29 cellular contexts compared by ENCODE assay signal in the genomic region with DNA sequence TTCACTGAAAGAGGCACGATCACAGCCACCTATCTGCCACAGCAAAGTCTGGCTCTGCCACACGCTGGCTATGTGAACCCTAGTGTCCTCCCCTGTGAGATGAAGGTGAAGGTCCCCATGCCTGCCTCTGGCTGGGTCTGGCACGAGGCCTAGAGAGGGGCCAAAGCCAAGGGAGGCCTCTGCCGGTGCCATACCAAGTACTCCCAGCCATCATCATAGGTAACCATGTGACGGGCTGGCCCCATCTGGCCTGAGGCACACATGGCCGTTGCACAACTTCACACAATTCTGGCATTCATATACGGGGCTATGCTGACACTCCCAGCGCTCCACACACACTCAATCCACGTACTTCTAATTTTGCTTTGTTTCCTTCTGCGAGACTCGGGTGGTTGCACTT. TPM values are rescaled to one million over a fixed set of nuclear protein-coding genes. Genes with fewer than 3 reads are reported as not detected.
DNase-seq lines count a peak whose midpoint lies in the region; ATAC-seq and TF ChIP-seq lines count a peak whose summit lies in the region.
"Had no signal": no experiment of that assay in that cellular context is flagged by ENCODE, and none has a peak within 500 bp of the region (broad histone marks: within the 10 kb centered on the region; RNA-seq: fewer than 3 reads in every experiment).

No MANE protein-coding gene starts in this region.

- H3K36me3 Mint-ChIP-seq in activated T-cell treated with anti-CD3 and anti-CD28 coated beads, Interleukin-2, amount 50 U/mL, for 24 hours (ENCODE audit: low read depth) = peaks cover 98% of the 10 kb centered on the region

- H3K4me3 Mint-ChIP-seq in activated T-cell treated with anti-CD3 and anti-CD28 coated beads, Interleukin-2, amount 50 U/mL, for 24 hours = no peak overlapping the region
- H3K4me3 Mint-ChIP-seq: activated naive CD8-positive, alpha-beta T cell; CD14-positive monocyte; mesothelial cell of epicardium; T-helper 2 cell treated with Interferon-gamma antibody and Interleukin-4, amounts not matched to agents 5 μg/mL and 100 μg/mL, for 36 hours had no signal

- H3K4me1 Mint-ChIP-seq in activated T-cell treated with anti-CD3 and anti-CD28 coated beads, Interleukin-2, amount 50 U/mL, for 24 hours (ENCODE audit: low read depth) = peaks cover 34% of the 10 kb centered on the region
- H3K4me1 Mint-ChIP-seq: CD14-positive monocyte, mesothelial cell of epicardium had no signal

- peaks cover 97% of the 10 kb centered on the region for H3K36me3 ChIP-seq in left ventricle myocardium inferior
- H3K36me3 ChIP-seq in sigmoid colon = peaks cover 54 to 100% (median 66%) of the 10 kb centered on the region in 4 donors

- H3K27ac ChIP-seq in left ventricle myocardium inferior (replicated peaks) = peak overlapping the region; percentile 47
- no peak overlapping the region for H3K27ac ChIP-seq in sigmoid colon
- H3K27ac ChIP-seq: cardiac muscle cell, colonic mucosa, prostate gland, testis had no signal

- H3K27ac Mint-ChIP-seq in activated T-cell treated with anti-CD3 and anti-CD28 coated beads, Interleukin-2, amount 50 U/mL, for 24 hours = peak overlapping the region; percentile 37
- H3K27ac Mint-ChIP-seq: activated naive CD8-positive, alpha-beta T cell; CD14-positive monocyte; mesothelial cell of epicardium; T-helper 2 cell treated with Interferon-gamma antibody and Interleukin-4, amounts not matched to agents 5 μg/mL and 100 μg/mL, for 36 hours had no signal

- no peak for DNase-seq in activated T-cell treated with anti-CD3 and anti-CD28 coated beads, Interleukin-2, amount 50 U/mL, for 24 hours
- no peak for DNase-seq in activated T-cell treated with anti-CD3 and anti-CD28 coated beads, Interleukin-2, amount 50 U/mL, for 1 hour
- DNase-seq in SK-MEL-5 (ENCODE audit: low read depth, low spot score) (peak; percentile 86), left ventricle myocardium inferior (peak; percentile 64), sigmoid colon (peak; percentile 61), NCI-H2081 (lab: John Stamatoyannopoulos, UW) (no peak), LoVo (ENCODE audit: low spot score) (no peak)
- DNase-seq: anterior cingulate cortex; colonic mucosa; DMS79 treated with DMSO at 0.1 percent for 48 hours; effector memory CD4-positive, alpha-beta T cell; erythroblast; GDM1; Kasumi-1; MV-4-11; NCI-H1436; NCI-H226; NCI-H526 treated with DMSO at 0.1 percent for 48 hours; PC-3; SHP77; stimulated activated naive CD8-positive, alpha-beta T cell treated with anti-CD3 and anti-CD28 coated beads, Interleukin-15, Interleukin-2, amounts not matched to agents 100 U/mL and 50 U/mL, for 24 hours; testis had no signal

- H3K9me3 ChIP-seq in left ventricle myocardium inferior (replicated peaks) (no peaks in the 10 kb centered on the region), sigmoid colon (no peaks in the 10 kb centered on the region)
- H3K9me3 ChIP-seq: colonic mucosa, prostate gland, testis had no signal

- ATAC-seq in GM18519 (IDR thresholded peaks at IDR 0.05; ENCODE audit: low FRiP score, unreplicated experiment) = no peak
- ATAC-seq: PC-3; stimulated activated naive CD8-positive, alpha-beta T cell treated with anti-CD3 and anti-CD28 coated beads, Interleukin-15, Interleukin-2, amounts not matched to agents 100 U/mL and 50 U/mL, for 24 hours had no signal

- H3K4me1 ChIP-seq in left ventricle myocardium inferior (peaks cover 17% of the 10 kb centered on the region), sigmoid colon (no peaks in the 10 kb centered on the region)
- H3K4me1 ChIP-seq: colonic mucosa, prostate gland had no signal

- intact Hi-C loops in left ventricle myocardium inferior (cut with micrococcal nuclease) = no loop called here
- intact Hi-C loops in sigmoid colon (cut with DNase I) = no loop called here

- H3K27me3 ChIP-seq in left ventricle myocardium inferior (ENCODE audit: low read depth) (no peaks in the 10 kb centered on the region), sigmoid colon (no peaks in the 10 kb centered on the region)
- H3K27me3 ChIP-seq: cardiac muscle cell, colonic mucosa, testis had no signal

- TF ChIP-seq CTCF in left ventricle myocardium inferior (IDR thresholded peaks at IDR 0.05; ENCODE audit: borderline replicate concordance) (no peak), sigmoid colon (IDR thresholded peaks at IDR 0.05) (no peak)

- H3K9me3 Mint-ChIP-seq in activated T-cell treated with anti-CD3 and anti-CD28 coated beads, Interleukin-2, amount 50 U/mL, for 24 hours = no peaks in the 10 kb centered on the region
- H3K9me3 Mint-ChIP-seq: mesothelial cell of epicardium; T-helper 2 cell treated with Interferon-gamma antibody and Interleukin-4, amounts not matched to agents 5 μg/mL and 100 μg/mL, for 36 hours had no signal

- H3K27me3 Mint-ChIP-seq in activated T-cell treated with anti-CD3 and anti-CD28 coated beads, Interleukin-2, amount 50 U/mL, for 24 hours = no peaks in the 10 kb centered on the region
- H3K27me3 Mint-ChIP-seq: activated naive CD8-positive, alpha-beta T cell had no signal

- WGBS in sigmoid colon, 2 donors = 89 to 90% methylated on average over 11 of the region's 11 CpGs

- no peak for TF ChIP-seq POLR2A in sigmoid colon (IDR thresholded peaks at IDR 0.05)

- no peak for TF ChIP-seq EP300 in sigmoid colon (IDR thresholded peaks at IDR 0.05)

- in situ Hi-C loops in SK-MEL-5 (cut with HindIII; ENCODE audit: low pct_unique_long_range_greater_than_20kb, low sequenced_read_pairs) = no loop called here

- H3K4me3 ChIP-seq in left ventricle myocardium inferior = no peak overlapping the region
- H3K4me3 ChIP-seq in sigmoid colon = no peak overlapping the region
- H3K4me3 ChIP-seq: cardiac muscle cell, colonic mucosa, prostate gland, testis had no signal

RNA-seq across cellular contexts. Expression of gene NOP14, which starts 15.3 kb away (rescaled TPM):
- 22.5 and 26.1 TPM in 2 replicates for total RNA-seq in SK-MEL-5 (2014; rRNA removed; shearing (Covaris generic))
- 27.5 and 36.9 TPM in 2 replicates for polyA plus RNA-seq in SK-MEL-5 (2015; cell fraction: cytosol; rRNA removed)
- 23.7 and 24.4 TPM in 2 replicates for polyA plus RNA-seq in SK-MEL-5 (2015; cell fraction: nucleus; rRNA removed)
- 17.4 TPM for total RNA-seq in left ventricle myocardium inferior
- 10 to 100 TPM; 12.5 to 19.1 (median 15.1) TPM for total RNA-seq in sigmoid colon
- polyA plus RNA-seq in sigmoid colon = 10 to 100 TPM; 10.4 to 26.0 (median 12.6) TPM

RNA-seq across cellular contexts. Expression of gene GRK4, which starts 15.4 kb away (rescaled TPM):
- 2.2 and 3.2 TPM in 2 replicates for total RNA-seq in SK-MEL-5 (2014; rRNA removed; shearing (Covaris generic))
- polyA plus RNA-seq in SK-MEL-5 (2015; cell fraction: cytosol; rRNA removed) = 3.7 and 4.0 TPM in 2 replicates
- 1.4 and 3.8 TPM in 2 replicates for polyA plus RNA-seq in SK-MEL-5 (2015; cell fraction: nucleus; rRNA removed)
- total RNA-seq in left ventricle myocardium inferior (9.0 TPM), sigmoid colon (10 to 100 TPM in 1 of 4 donors, 1 to 10 TPM in 3; 3.9 to 10.2 (median 6.7) TPM)
- polyA plus RNA-seq in sigmoid colon = 1 to 10 TPM in 2 of 3 donors, under 1 TPM in 1; 0.60 to 1.6 (median 1.4) TPM

Comparison
In these comparisons a context has a peak if more than half of its experiments do, and no peak if none do; other contexts are left out.
1. DNase-seq: peak in SK-MEL-5 (single experiment), left ventricle myocardium inferior (single experiment) and sigmoid colon (single experiment); none in activated T-cell treated with anti-CD3 and anti-CD28 coated beads, Interleukin-2, amount 50 U/mL, for 24 hours (single experiment), activated T-cell treated with anti-CD3 and anti-CD28 coated beads, Interleukin-2, amount 50 U/mL, for 1 hour (single experiment), NCI-H2081 (0 of 2) and LoVo (single experiment).